ENCODE assay signal across 23 cellular contexts in genomic region chr1:94255476-94255875, GRCh38. TPM values are rescaled to one million over a fixed set of nuclear protein-coding genes. Genes with fewer than 3 reads are reported as not detected.
DNase-seq lines count a peak whose midpoint lies in the region; ATAC-seq, FAIRE-seq and TF ChIP-seq lines count a peak whose summit lies in the region.
"Had no signal": no experiment of that assay in that cellular context is flagged by ENCODE, and none has a peak within 500 bp of the region (broad histone marks: within the 10 kb centered on the region; RNA-seq: fewer than 3 reads in every experiment).

No MANE protein-coding gene starts in this region.

- peak; percentile 59 for ATAC-seq in RWPE2 (ENCODE audit: low read depth)
- no peak for ATAC-seq in stimulated activated naive B cell treated with anti-CD40 and anti-IgM and Interleukin-4, amounts not matched to agents 10 μg/mL and 1 μg/mL and 100 μg/mL, for 72 hours (replicated peaks)
- ATAC-seq: activated CD4-positive, alpha-beta T cell treated with anti-CD3 and anti-CD28 coated beads for 36 hours; activated T-cell treated with anti-CD3 and anti-CD28 coated beads, Interleukin-2, amount 50 U/mL, for 4 hours; T-cell had no signal

- peak overlapping the region; percentile 27 for H3K27ac ChIP-seq in RWPE2 (ENCODE audit: poor library complexity, severe bottlenecking)

- no peaks in the 10 kb centered on the region for H3K9me3 ChIP-seq in RWPE2 (ENCODE audit: severe bottlenecking)

- intact Hi-C loops in activated T-helper 1 cell treated with anti-CD3 and anti-CD28 coated beads, Interleukin-12 subunit alpha, Interleukin-12 subunit beta, Interleukin-2, Interleukin-4 antibody, amounts not matched to agents 30 ng/mL and 10 ng/mL and 1 ng/mL, durations not matched to agents 14 hours and 24 hours and 36 hours (cut with micrococcal nuclease), result no loop called here

- peaks cover 48% of the 10 kb centered on the region for H3K4me1 ChIP-seq in RWPE2 (ENCODE audit: insufficient read depth, poor library complexity, severe bottlenecking)

- TF ChIP-seq CTCF in RWPE2 (IDR thresholded peaks at IDR 0.05; ENCODE audit: poor library complexity, severe bottlenecking) (no peak), fibroblast of mammary gland (conservative IDR thresholded peaks at IDR 0.05; ENCODE audit: control insufficient read depth, insufficient read depth, low read depth, low read length) (no peak), type B pancreatic cell (conservative IDR thresholded peaks at IDR 0.05) (no peak)

- H3K4me3 Mint-ChIP-seq in type B pancreatic cell, result no peak overlapping the region
- no peak overlapping the region for H3K4me3 Mint-ChIP-seq in stimulated activated naive B cell treated with anti-CD40 and anti-IgM and Interleukin-4, amounts not matched to agents 10 μg/mL and 1 μg/mL and 100 μg/mL, for 72 hours
- H3K4me3 Mint-ChIP-seq in activated T-helper 1 cell treated with anti-CD3 and anti-CD28 coated beads, Interleukin-12 subunit alpha, Interleukin-12 subunit beta, Interleukin-2, Interleukin-4 antibody, amounts not matched to agents 30 ng/mL and 10 ng/mL and 1 ng/mL, durations not matched to agents 14 hours and 24 hours and 36 hours, result no peak overlapping the region
- H3K4me3 Mint-ChIP-seq: activated CD4-positive, alpha-beta T cell treated with anti-CD3 and anti-CD28 coated beads for 36 hours; activated naive CD4-positive, alpha-beta T cell treated with anti-CD3 and anti-CD28 coated beads for 36 hours; activated T-cell treated with anti-CD3 and anti-CD28 coated beads, Interleukin-2, amount 50 U/mL, for 4 hours; B cell; central memory CD8-positive, alpha-beta T cell; nephron; T-cell had no signal

- DNase-seq in HT-29 (ENCODE audit: low spot score), result peak; percentile 24
- DNase-seq in RWPE2 (ENCODE audit: low spot score), result no peak
- peak; percentile 77 for DNase-seq in fibroblast of mammary gland (ENCODE audit: low read depth)
- DNase-seq in type B pancreatic cell (ENCODE audit: extremely low spot score, unreplicated experiment), result no peak
- no peak for DNase-seq in stimulated activated naive B cell treated with anti-CD40 and anti-IgM and Interleukin-4, amounts not matched to agents 10 μg/mL and 1 μg/mL and 100 μg/mL, for 72 hours
- DNase-seq in activated T-helper 1 cell treated with anti-CD3 and anti-CD28 coated beads, Interleukin-12 subunit alpha, Interleukin-12 subunit beta, Interleukin-2, Interleukin-4 antibody, amounts not matched to agents 30 ng/mL and 10 ng/mL and 1 ng/mL, durations not matched to agents 14 hours and 24 hours and 36 hours (ENCODE audit: low spot score), result no peak
- DNase-seq in GM19239 (ENCODE audit: insufficient read length, low spot score), result no peak
- DNase-seq: activated CD4-positive, alpha-beta T cell treated with anti-CD3 and anti-CD28 coated beads for 36 hours; activated naive CD4-positive, alpha-beta T cell treated with anti-CD3 and anti-CD28 coated beads for 36 hours; activated T-cell treated with anti-CD3 and anti-CD28 coated beads, Interleukin-2, amount 50 U/mL, for 4 hours; anterior cingulate cortex; DMS79; midbrain; NCI-H1105 treated with DMSO at 0.1 percent for 48 hours; NCI-H2029 treated with DMSO at 0.1 percent for 48 hours; NCI-H446; OCI-M1; T-cell had no signal

- peak overlapping the region; percentile 18 for H3K27ac Mint-ChIP-seq in type B pancreatic cell
- H3K27ac Mint-ChIP-seq in stimulated activated naive B cell treated with anti-CD40 and anti-IgM and Interleukin-4, amounts not matched to agents 10 μg/mL and 1 μg/mL and 100 μg/mL, for 72 hours, result no peak overlapping the region
- no peak overlapping the region for H3K27ac Mint-ChIP-seq in activated T-helper 1 cell treated with anti-CD3 and anti-CD28 coated beads, Interleukin-12 subunit alpha, Interleukin-12 subunit beta, Interleukin-2, Interleukin-4 antibody, amounts not matched to agents 30 ng/mL and 10 ng/mL and 1 ng/mL, durations not matched to agents 14 hours and 24 hours and 36 hours
- H3K27ac Mint-ChIP-seq: activated CD4-positive, alpha-beta T cell treated with anti-CD3 and anti-CD28 coated beads for 36 hours; activated naive CD4-positive, alpha-beta T cell treated with anti-CD3 and anti-CD28 coated beads for 36 hours; B cell; nephron; T-cell had no signal

- H3K27me3 ChIP-seq in RWPE2 (ENCODE audit: insufficient read depth, poor library complexity, severe bottlenecking), result no peaks in the 10 kb centered on the region

- no peaks in the 10 kb centered on the region for H3K4me1 Mint-ChIP-seq in type B pancreatic cell (ENCODE audit: unreplicated experiment)
- peaks cover under 1 to 3% of the 10 kb centered on the region in 2 donors for H3K4me1 Mint-ChIP-seq in stimulated activated naive B cell treated with anti-CD40 and anti-IgM and Interleukin-4, amounts not matched to agents 10 μg/mL and 1 μg/mL and 100 μg/mL, for 72 hours
- H3K4me1 Mint-ChIP-seq in activated T-helper 1 cell treated with anti-CD3 and anti-CD28 coated beads, Interleukin-12 subunit alpha, Interleukin-12 subunit beta, Interleukin-2, Interleukin-4 antibody, amounts not matched to agents 30 ng/mL and 10 ng/mL and 1 ng/mL, durations not matched to agents 14 hours and 24 hours and 36 hours (ENCODE audit: low read depth), result no peaks in the 10 kb centered on the region
- H3K4me1 Mint-ChIP-seq: activated CD4-positive, alpha-beta T cell treated with anti-CD3 and anti-CD28 coated beads for 36 hours; central memory CD8-positive, alpha-beta T cell; T-cell had no signal

- FAIRE-seq in GM19239 (lab: Jason Lieb, UNC), result no peak
- FAIRE-seq: TTC549 had no signal

- H3K27me3 Mint-ChIP-seq in type B pancreatic cell, result peaks cover 21% of the 10 kb centered on the region
- peaks cover 18 to 34% of the 10 kb centered on the region in 2 donors for H3K27me3 Mint-ChIP-seq in stimulated activated naive B cell treated with anti-CD40 and anti-IgM and Interleukin-4, amounts not matched to agents 10 μg/mL and 1 μg/mL and 100 μg/mL, for 72 hours
- peaks cover 18% of the 10 kb centered on the region for H3K27me3 Mint-ChIP-seq in activated T-helper 1 cell treated with anti-CD3 and anti-CD28 coated beads, Interleukin-12 subunit alpha, Interleukin-12 subunit beta, Interleukin-2, Interleukin-4 antibody, amounts not matched to agents 30 ng/mL and 10 ng/mL and 1 ng/mL, durations not matched to agents 14 hours and 24 hours and 36 hours (ENCODE audit: insufficient read depth)

- H3K4me3 ChIP-seq in RWPE2 (ENCODE audit: severe bottlenecking) (no peak overlapping the region), fibroblast of mammary gland (ENCODE audit: control insufficient read depth, low read depth, low read length) (no peak overlapping the region)

- no peaks in the 10 kb centered on the region for H3K9me3 Mint-ChIP-seq in type B pancreatic cell
- no peaks in the 10 kb centered on the region for H3K9me3 Mint-ChIP-seq in stimulated activated naive B cell treated with anti-CD40 and anti-IgM and Interleukin-4, amounts not matched to agents 10 μg/mL and 1 μg/mL and 100 μg/mL, for 72 hours
- no peaks in the 10 kb centered on the region for H3K9me3 Mint-ChIP-seq in activated T-helper 1 cell treated with anti-CD3 and anti-CD28 coated beads, Interleukin-12 subunit alpha, Interleukin-12 subunit beta, Interleukin-2, Interleukin-4 antibody, amounts not matched to agents 30 ng/mL and 10 ng/mL and 1 ng/mL, durations not matched to agents 14 hours and 24 hours and 36 hours
- H3K9me3 Mint-ChIP-seq: activated naive CD4-positive, alpha-beta T cell treated with anti-CD3 and anti-CD28 coated beads for 36 hours; activated T-cell treated with anti-CD3 and anti-CD28 coated beads, Interleukin-2, amount 50 U/mL, for 4 hours; central memory CD8-positive, alpha-beta T cell; nephron; T-cell had no signal

- no peaks in the 10 kb centered on the region for H3K36me3 ChIP-seq in RWPE2 (ENCODE audit: low read depth)

- no peaks in the 10 kb centered on the region for H3K36me3 Mint-ChIP-seq in type B pancreatic cell
- H3K36me3 Mint-ChIP-seq in stimulated activated naive B cell treated with anti-CD40 and anti-IgM and Interleukin-4, amounts not matched to agents 10 μg/mL and 1 μg/mL and 100 μg/mL, for 72 hours, result peaks cover 0 to 2% of the 10 kb centered on the region in 2 donors
- H3K36me3 Mint-ChIP-seq in activated T-helper 1 cell treated with anti-CD3 and anti-CD28 coated beads, Interleukin-12 subunit alpha, Interleukin-12 subunit beta, Interleukin-2, Interleukin-4 antibody, amounts not matched to agents 30 ng/mL and 10 ng/mL and 1 ng/mL, durations not matched to agents 14 hours and 24 hours and 36 hours (ENCODE audit: low read depth), result no peaks in the 10 kb centered on the region
- H3K36me3 Mint-ChIP-seq: T-cell had no signal

RNA-seq across cellular contexts. Expression of gene ARHGAP29, which starts 18.1 kb away (rescaled TPM):
- 18.6 and 22.6 TPM in 2 replicates for total RNA-seq in HT-29 (2014; rRNA removed; shearing (Covaris generic))
- 42.7 and 213 TPM in 2 replicates for total RNA-seq in type B pancreatic cell (ENCODE audit: low replicate concordance)
- total RNA-seq in activated T-helper 1 cell treated with anti-CD3 and anti-CD28 coated beads, Interleukin-12 subunit alpha, Interleukin-12 subunit beta, Interleukin-2, Interleukin-4 antibody, amounts not matched to agents 30 ng/mL and 10 ng/mL and 1 ng/mL, durations not matched to agents 14 hours and 24 hours and 36 hours, result not detected in 2 replicates
- total RNA-seq: activated CD8-positive, alpha-beta memory T cell treated with anti-CD3 and anti-CD28 coated beads for 36 hours; B cell had no signal

Comparison
In these comparisons a context has a peak if more than half of its experiments do, and no peak if none do; other contexts are left out.
1. DNase-seq: peak in HT-29 (single experiment) and fibroblast of mammary gland (single experiment); none in RWPE2 (single experiment), type B pancreatic cell (single experiment), stimulated activated naive B cell treated with anti-CD40 and anti-IgM and Interleukin-4, amounts not matched to agents 10 μg/mL and 1 μg/mL and 100 μg/mL, for 72 hours (single experiment), activated T-helper 1 cell treated with anti-CD3 and anti-CD28 coated beads, Interleukin-12 subunit alpha, Interleukin-12 subunit beta, Interleukin-2, Interleukin-4 antibody, amounts not matched to agents 30 ng/mL and 10 ng/mL and 1 ng/mL, durations not matched to agents 14 hours and 24 hours and 36 hours (single experiment) and GM19239 (single experiment).
2. RNA of gene ARHGAP29, which starts 18.1 kb away (total RNA-seq): 42.7 to 213 TPM in type B pancreatic cell and 18.6 to 22.6 TPM in HT-29; not detected in activated T-helper 1 cell treated with anti-CD3 and anti-CD28 coated beads, Interleukin-12 subunit alpha, Interleukin-12 subunit beta, Interleukin-2, Interleukin-4 antibody, amounts not matched to agents 30 ng/mL and 10 ng/mL and 1 ng/mL, durations not matched to agents 14 hours and 24 hours and 36 hours; every median in the first group is over 10 times any median in the second.